ENCODE assay signal across 22 cellular contexts in genomic region chr17:17626151-17626805, GRCh38. TPM values are rescaled to one million over a fixed set of nuclear protein-coding genes. Genes with fewer than 3 reads are reported as not detected.
DNase-seq lines count a peak whose midpoint lies in the region; ATAC-seq and TF ChIP-seq lines count a peak whose summit lies in the region.
"Had no signal": no experiment of that assay in that cellular context is flagged by ENCODE, and none has a peak within 500 bp of the region (broad histone marks: within the 10 kb centered on the region; RNA-seq: fewer than 3 reads in every experiment).

No MANE protein-coding gene starts in this region.

- H3K27ac ChIP-seq in HUES64 (ENCODE audit: low read depth, low read length) = peak overlapping the region; percentile 79
- H3K27ac ChIP-seq: Peyer's patch had no signal

- WGBS in HUES64 = 9% methylated on average over 19 of the region's 19 CpGs

- peaks cover 12% of the 10 kb centered on the region for H3K4me1 ChIP-seq in HUES64 (ENCODE audit: insufficient read depth, low read length)
- peaks cover 10% of the 10 kb centered on the region for H3K4me1 ChIP-seq in iPS-15b (ENCODE audit: control insufficient read depth, insufficient read depth, low read length)
- H3K4me1 ChIP-seq in BE2C = no peaks in the 10 kb centered on the region
- H3K4me1 ChIP-seq: Peyer's patch had no signal

- no peak for ATAC-seq in HG02678 (IDR thresholded peaks at IDR 0.05; ENCODE audit: unreplicated experiment)
- ATAC-seq: left cardiac atrium had no signal

- H3K36me3 ChIP-seq in HUES64 (ENCODE audit: insufficient read depth, low read length) (no peaks in the 10 kb centered on the region), iPS-15b (ENCODE audit: control insufficient read depth, insufficient read depth, low read length) (no peaks in the 10 kb centered on the region), BE2C (no peaks in the 10 kb centered on the region)
- H3K36me3 ChIP-seq: Peyer's patch had no signal

- TF ChIP-seq CTCF in BE2C (IDR thresholded peaks at IDR 0.05; ENCODE audit: low read depth, low read length) = no peak

- DNase-seq in COLO668 (lab: John Stamatoyannopoulos, UW; ENCODE audit: unreplicated experiment) (peak; percentile 64), NCI-H345 treated with DMSO at 0.1 percent for 48 hours (lab: John Stamatoyannopoulos, UW; ENCODE audit: unreplicated experiment) (peak; percentile 57), glomerular visceral epithelial cell (ENCODE audit: extremely low spot score) (no peak), NCI-H1436 (lab: John Stamatoyannopoulos, UW) (no peak), BE2C (no peak)
- DNase-seq: activated CD4-positive, alpha-beta T cell treated with anti-CD3 and anti-CD28 coated beads for 4 hours; activated CD8-positive, alpha-beta memory T cell treated with anti-CD3 and anti-CD28 coated beads, Interleukin-2, amount 50 U/mL, for 4 hours; anterior cingulate cortex; CD4-positive, CD25-positive, alpha-beta regulatory T cell; effector memory CD4-positive, alpha-beta T cell; head of caudate nucleus; KBM-7; left cardiac atrium; midbrain; NCI-H526; occipital lobe; Peyer's patch; SK-N-SH; stimulated activated CD4-positive, alpha-beta T cell treated with anti-CD3 and anti-CD28 coated beads, Interleukin-1b, Interleukin-23, amount 100 ng/mL, for 48 hours had no signal

- H3K4me3 ChIP-seq in HUES64 (ENCODE audit: low read length) (peak overlapping the region; percentile 24), iPS-15b (ENCODE audit: low read depth, low read length) (peak overlapping the region; percentile 11), BE2C (ENCODE audit: low read depth, low read length) (no peak overlapping the region)
- H3K4me3 ChIP-seq: Peyer's patch had no signal

- H3K9me3 ChIP-seq in HUES64 (ENCODE audit: insufficient read depth, low read depth, low read length) = no peaks in the 10 kb centered on the region
- H3K9me3 ChIP-seq in iPS-15b (ENCODE audit: control insufficient read depth, insufficient read depth, low read length) = no peaks in the 10 kb centered on the region
- H3K9me3 ChIP-seq in BE2C = no peaks in the 10 kb centered on the region
- H3K9me3 ChIP-seq: Peyer's patch, SK-N-SH had no signal

- peak overlapping the region; percentile 32; the same call in 1 of the 2 replicates for H3K9ac ChIP-seq in HUES64 (ENCODE audit: low read depth, low read length)
- no peak overlapping the region for H3K9ac ChIP-seq in iPS-15b (ENCODE audit: low read depth, low read length)
- H3K9ac ChIP-seq: SK-N-SH had no signal

- H3K27me3 ChIP-seq in HUES64 (ENCODE audit: insufficient read depth, low read length) (no peaks in the 10 kb centered on the region; the same call in 1 of the 2 replicates), iPS-15b (ENCODE audit: control insufficient read depth, insufficient read depth, low read length) (no peaks in the 10 kb centered on the region), BE2C (no peaks in the 10 kb centered on the region)
- H3K27me3 ChIP-seq: Peyer's patch had no signal

RNA-seq across cellular contexts. Expression of gene PEMT, which starts 34.8 kb away (rescaled TPM):
- polyA plus RNA-seq in HUES64 (2013, experiment 1 of 2) = 38.3 TPM
- polyA plus RNA-seq in HUES64 (2013, experiment 2 of 2) = 41.4 TPM
- polyA plus RNA-seq in BE2C (2012; ENCODE audit: insufficient read depth, insufficient read length, low read depth) = 14.5 TPM

RNA-seq across cellular contexts. Expression of gene RAI1, which starts 55.0 kb away (rescaled TPM):
- polyA plus RNA-seq in HUES64 (2013, experiment 1 of 2) = 4.9 TPM
- polyA plus RNA-seq in HUES64 (2013, experiment 2 of 2) = 8.7 TPM
- 26.3 TPM for polyA plus RNA-seq in BE2C (2012; ENCODE audit: insufficient read depth, insufficient read length, low read depth)

Comparison
In these comparisons a context has a peak if more than half of its experiments do, and no peak if none do; other contexts are left out.
1. DNase-seq: peak in COLO668 (single experiment) and NCI-H345 treated with DMSO at 0.1 percent for 48 hours (single experiment); none in glomerular visceral epithelial cell (single experiment), NCI-H1436 (single experiment) and BE2C (single experiment).